24 cellular contexts compared by ENCODE assay signal in the genomic region with DNA sequence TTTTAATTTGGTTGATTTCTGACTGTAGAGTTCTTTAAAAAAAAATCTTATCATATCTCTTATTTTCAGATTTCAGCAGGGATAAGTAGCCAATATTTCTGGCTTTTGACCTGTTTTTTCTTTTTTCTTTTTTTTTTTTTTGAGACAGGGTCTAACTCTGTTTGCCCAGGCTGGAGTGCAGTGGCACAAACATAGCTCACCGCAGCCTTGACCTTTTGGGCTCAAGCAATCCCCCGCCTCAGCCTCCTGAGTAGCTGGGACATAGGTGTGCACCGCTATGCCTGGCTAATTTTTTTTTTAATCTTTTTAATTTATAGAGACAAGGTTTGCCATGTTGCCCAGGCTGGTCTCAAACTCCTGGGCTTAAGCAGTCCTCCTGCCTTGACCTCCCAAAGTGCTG.
"Had no signal": no experiment of that assay in that cellular context is flagged by ENCODE, and none has a peak within 500 bp of the region (broad histone marks: within the 10 kb centered on the region; RNA-seq: fewer than 3 reads in every experiment).

No MANE protein-coding gene starts in this region.

- DNase-seq: hippocampal formation; kidney; left colon; left lung; lower lobe of right lung; mammary epithelial cell; mesenchymal stem cell; naive thymus-derived CD8-positive, alpha-beta T cell; ovary; retina; right cardiac atrium; sigmoid colon; small intestine; spleen; stimulated activated CD4-positive, alpha-beta T cell treated with anti-CD3 and anti-CD28 coated beads, Interleukin-4, amount 100 ng/mL, for 24 hours; stimulated activated naive CD4-positive, alpha-beta T cell treated with Interleukin-2 at 50 U/mL for 16 hours; stimulated activated naive CD8-positive, alpha-beta T cell treated with anti-CD3 and anti-CD28 coated beads, Interleukin-15, amount 100 ng/mL, for 72 hours; substantia nigra; uterus had no signal

- H3K27me3 Mint-ChIP-seq: progenitor cell of endocrine pancreas; stimulated activated naive CD8-positive, alpha-beta T cell treated with anti-CD3 and anti-CD28 coated beads, Interleukin-15, amount 100 ng/mL, for 72 hours; type B pancreatic cell had no signal

- FAIRE-seq: islet of Langerhans, kidney, small intestine had no signal

- H3K4me1 ChIP-seq: left lung, lower lobe of right lung, sigmoid colon, spleen, tibial nerve, uterus had no signal

- H3K36me3 Mint-ChIP-seq: type B pancreatic cell had no signal

- H3K27ac Mint-ChIP-seq: progenitor cell of endocrine pancreas; stimulated activated memory B cell treated with anti-CD40 and anti-IgM and Interleukin-4, amounts not matched to agents 10 μg/mL and 1 μg/mL and 100 μg/mL, for 72 hours; stimulated activated naive CD8-positive, alpha-beta T cell treated with anti-CD3 and anti-CD28 coated beads, Interleukin-15, amount 100 ng/mL, for 72 hours; type B pancreatic cell had no signal

- H3K27me3 ChIP-seq: left lung, ovary, sigmoid colon, spleen, tibial nerve, uterus had no signal

- H3K9me3 Mint-ChIP-seq: type B pancreatic cell had no signal

- H3K27ac ChIP-seq: left lung, lower lobe of right lung, ovary, sigmoid colon, spleen, tibial nerve, uterus had no signal

- ATAC-seq: left colon; left lung; lower lobe of right lung; naive thymus-derived CD8-positive, alpha-beta T cell; right cardiac atrium; stimulated activated memory B cell treated with anti-CD40 and anti-IgM and Interleukin-4, amounts not matched to agents 10 μg/mL and 1 μg/mL and 100 μg/mL, for 72 hours; stimulated activated naive CD8-positive, alpha-beta T cell treated with anti-CD3 and anti-CD28 coated beads, Interleukin-15, amount 100 ng/mL, for 72 hours had no signal

- H3K9me3 ChIP-seq: ovary, uterus had no signal

- H3K4me3 Mint-ChIP-seq: naive thymus-derived CD8-positive, alpha-beta T cell; stimulated activated memory B cell treated with anti-CD40 and anti-IgM and Interleukin-4, amounts not matched to agents 10 μg/mL and 1 μg/mL and 100 μg/mL, for 72 hours; stimulated activated naive CD8-positive, alpha-beta T cell treated with anti-CD3 and anti-CD28 coated beads, Interleukin-15, amount 100 ng/mL, for 72 hours; type B pancreatic cell had no signal

- H3K4me3 ChIP-seq: left lung, lower lobe of right lung, ovary, sigmoid colon, spleen, tibial nerve, uterus had no signal

- H3K36me3 ChIP-seq: left lung, lower lobe of right lung, ovary, sigmoid colon, spleen, tibial nerve, uterus had no signal

- H3K4me1 Mint-ChIP-seq: stimulated activated memory B cell treated with anti-CD40 and anti-IgM and Interleukin-4, amounts not matched to agents 10 μg/mL and 1 μg/mL and 100 μg/mL, for 72 hours had no signal
